1 cellular context compared by ENCODE assay signal in genomic region chr1:89942825-89943658, GRCh38.
A peak's percentile ranks its signal among the peaks of the same experiment; 100 is the strongest.
TF ChIP-seq lines count a peak whose summit lies in the region.

No MANE protein-coding gene starts in this region.

TF ChIP-seq in HepG2, 621 proteins besides CTCF, POLR2A, EP300 and RAD21 (continued from another document and continues in another):
- TF ChIP-seq ETS1 (CRISPR knock-in tag; IDR thresholded peaks at IDR 0.05) (no peak), CSRNP2 (CRISPR knock-in tag; conservative IDR thresholded peaks at IDR 0.05; ENCODE audit: low read depth) (no peak), BCLAF1 (IDR thresholded peaks at IDR 0.05) (no peak), ZMYM3 (CRISPR knock-in tag; IDR thresholded peaks at IDR 0.05) (peak; percentile 37; the same call in 1 of the 2 replicates), ATF2 (CRISPR knock-in tag; IDR thresholded peaks at IDR 0.05) (0 out of 2 replicates have a peak, but pooled peaks have one; percentile 19), ZSCAN25 (CRISPR knock-in tag; IDR thresholded peaks at IDR 0.05) (no peak), ZNF724P (CRISPR knock-in tag; IDR thresholded peaks at IDR 0.05; ENCODE audit: borderline replicate concordance) (no peak), ZNF660 (CRISPR knock-in tag; IDR thresholded peaks at IDR 0.05; ENCODE audit: borderline replicate concordance, low read depth) (no peak), ZNF775 (CRISPR knock-in tag; IDR thresholded peaks at IDR 0.05; ENCODE audit: borderline replicate concordance) (peak; percentile 99), ZNF83 (CRISPR knock-in tag; IDR thresholded peaks at IDR 0.05; ENCODE audit: borderline replicate concordance) (no peak), CREB3 (CRISPR knock-in tag; IDR thresholded peaks at IDR 0.05) (no peak), GRHL1 (CRISPR knock-in tag; conservative IDR thresholded peaks at IDR 0.05) (no peak), PRPF4 (IDR thresholded peaks at IDR 0.05; ENCODE audit: low read depth, low read length, poor library complexity, severe bottlenecking) (no peak), ZNF678 (CRISPR knock-in tag; IDR thresholded peaks at IDR 0.05) (no peak), ZNF7 (CRISPR knock-in tag; IDR thresholded peaks at IDR 0.05) (no peak), TCF7L2 (IDR thresholded peaks at IDR 0.05; ENCODE audit: low read depth, low read length) (no peak), ZNF607 (CRISPR knock-in tag; IDR thresholded peaks at IDR 0.05; ENCODE audit: borderline replicate concordance) (no peak), KDM5B (CRISPR knock-in tag; IDR thresholded peaks at IDR 0.05; ENCODE audit: borderline replicate concordance) (no peak), ZNF580 (CRISPR knock-in tag; IDR thresholded peaks at IDR 0.05; ENCODE audit: borderline replicate concordance, low read depth) (0 out of 2 replicates have a peak, but pooled peaks have one; percentile 12), DMTF1 (CRISPR knock-in tag; IDR thresholded peaks at IDR 0.05) (no peak), ZNF274 (CRISPR knock-in tag; IDR thresholded peaks at IDR 0.05) (no peak), TP53 (CRISPR knock-in tag; conservative IDR thresholded peaks at IDR 0.05) (no peak), ELF3 (CRISPR knock-in tag; IDR thresholded peaks at IDR 0.05) (peak; percentile 94), HNF1A (IDR thresholded peaks at IDR 0.05; ENCODE audit: low read depth) (peak; percentile 50; the same call in 1 of the 2 replicates), HNF1A (CRISPR knock-in tag; IDR thresholded peaks at IDR 0.05; ENCODE audit: borderline replicate concordance) (peak; percentile 76; the same call in 1 of the 2 replicates), NFATC3 (CRISPR knock-in tag; IDR thresholded peaks at IDR 0.05) (no peak), ARNT (IDR thresholded peaks at IDR 0.05) (no peak), YEATS2 (CRISPR knock-in tag; IDR thresholded peaks at IDR 0.05; ENCODE audit: borderline replicate concordance) (no peak; the same call in 1 of the 2 replicates), ADNP (CRISPR knock-in tag; IDR thresholded peaks at IDR 0.05) (no peak), REXO4 (CRISPR knock-in tag; IDR thresholded peaks at IDR 0.05; ENCODE audit: borderline replicate concordance) (no peak), ZNF224 (CRISPR knock-in tag; IDR thresholded peaks at IDR 0.05) (no peak), MAFG (CRISPR knock-in tag; IDR thresholded peaks at IDR 0.05) (no peak), LCORL (IDR thresholded peaks at IDR 0.05) (no peak), LCORL (CRISPR knock-in tag; IDR thresholded peaks at IDR 0.05) (0 out of 2 replicates have a peak, but pooled peaks have one; percentile 67), PAF1 (CRISPR knock-in tag; IDR thresholded peaks at IDR 0.05) (no peak), SP5 (CRISPR knock-in tag; IDR thresholded peaks at IDR 0.05; ENCODE audit: borderline replicate concordance, low read depth) (0 out of 2 replicates have a peak, but pooled peaks have one; percentile 7), FOXO4 (CRISPR knock-in tag; conservative IDR thresholded peaks at IDR 0.05) (no peak), ZNF543 (CRISPR knock-in tag; IDR thresholded peaks at IDR 0.05) (no peak), ARHGAP35 (CRISPR knock-in tag; IDR thresholded peaks at IDR 0.05; ENCODE audit: borderline replicate concordance) (no peak), ZBTB33 (CRISPR knock-in tag; IDR thresholded peaks at IDR 0.05) (no peak), RFX3 (CRISPR knock-in tag; IDR thresholded peaks at IDR 0.05) (no peak)
